In the genomic region with DNA sequence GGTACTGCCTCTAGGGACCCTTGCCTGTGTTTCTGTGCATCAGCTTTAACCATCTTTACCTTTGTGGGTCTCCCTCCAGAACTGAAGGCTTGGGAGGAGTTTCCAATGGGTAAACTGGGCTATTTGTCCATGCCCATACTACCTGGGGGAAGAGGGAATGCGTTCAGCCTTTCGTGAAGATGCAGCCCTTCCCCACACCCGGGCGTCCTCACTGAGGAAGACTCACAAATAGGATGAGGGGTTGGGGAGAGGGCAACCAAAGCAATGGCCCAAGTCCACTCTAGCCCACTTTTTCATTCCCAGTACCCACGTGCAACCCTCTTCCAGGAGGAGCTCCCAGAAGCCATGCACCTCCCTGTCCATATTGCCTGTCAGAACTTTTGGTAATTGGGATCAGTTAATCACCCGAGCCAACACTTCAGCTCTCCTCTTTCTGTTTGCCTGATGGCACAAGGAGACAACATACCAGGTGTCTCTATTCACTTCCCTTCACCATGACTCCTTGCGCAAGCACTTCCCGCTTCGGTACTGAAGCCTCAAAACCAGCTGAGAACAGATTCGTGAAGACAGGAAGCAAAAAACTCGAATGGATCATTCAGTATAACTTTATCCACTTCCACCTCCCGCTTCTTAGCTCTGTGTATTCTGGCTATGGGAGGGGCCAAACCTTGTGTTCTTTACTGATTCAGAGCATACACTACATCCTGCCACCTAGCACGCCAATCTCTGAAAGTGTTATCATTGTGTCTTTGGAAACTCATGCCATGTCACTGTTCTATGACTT, we compare ENCODE assay signal across 14 cellular contexts.
A peak's percentile ranks its signal among the peaks of the same experiment; 100 is the strongest.
DNase-seq lines count a peak whose midpoint lies in the region; ATAC-seq, FAIRE-seq and TF ChIP-seq lines count a peak whose summit lies in the region.
"Had no signal": no experiment of that assay in that cellular context is flagged by ENCODE, and none has a peak within 500 bp of the region (broad histone marks: within the 10 kb centered on the region; RNA-seq: fewer than 3 reads in every experiment).

No MANE protein-coding gene starts in this region.

- FAIRE-seq in GM19239 (lab: Jason Lieb, UNC), result peak; percentile 53
- FAIRE-seq: D721Med, HepG2, TTC549 had no signal

- H3K36me3 ChIP-seq in lung (ENCODE audit: control insufficient read depth in 2 of 2, insufficient read depth in 2 of 2, low read length in 2 of 2), result no peaks in the 10 kb centered on the region
- H3K36me3 ChIP-seq in BE2C, result no peaks in the 10 kb centered on the region
- H3K36me3 ChIP-seq: adrenal gland had no signal

- no peak for ATAC-seq in lung (ENCODE audit: insufficient read depth, low FRiP score)
- ATAC-seq in HG02852 (IDR thresholded peaks at IDR 0.05; ENCODE audit: unreplicated experiment), result no peak
- ATAC-seq: HepG2 had no signal

- H3K4me3 ChIP-seq in lung (no peak overlapping the region), BE2C (ENCODE audit: low read depth, low read length) (no peak overlapping the region), lower leg skin (ENCODE audit: low read depth, poor library complexity, severe bottlenecking) (no peak overlapping the region)
- H3K4me3 ChIP-seq: adrenal gland had no signal

- H3K9me3 Mint-ChIP-seq in T-helper 1 cell treated with Interleukin-12 subunit alpha and Interleukin-12 subunit beta and Interleukin-4 antibody, amounts not matched to agents 30 μg/mL and 1 μg/mL, for 36 hours, result no peaks in the 10 kb centered on the region

- no peaks in the 10 kb centered on the region for H3K27me3 ChIP-seq in lung (ENCODE audit: control insufficient read depth, insufficient read depth)
- no peaks in the 10 kb centered on the region for H3K27me3 ChIP-seq in BE2C
- H3K27me3 ChIP-seq: adrenal gland had no signal

- H3K4me3 Mint-ChIP-seq in T-helper 1 cell treated with Interleukin-12 subunit alpha and Interleukin-12 subunit beta and Interleukin-4 antibody, amounts not matched to agents 30 μg/mL and 1 μg/mL, for 36 hours, result peak overlapping the region; percentile 68

- 59 to 67% methylated on average over 13 of the region's 13 CpGs for WGBS in lung, 2 donors
- WGBS in lower leg skin, 2 donors, result 71 to 82% methylated on average over 13 of the region's 13 CpGs

- H3K4me1 ChIP-seq in lung (ENCODE audit: control insufficient read depth in 2 of 2, insufficient read depth in 2 of 2, low read length in 2 of 2) (no peaks in the 10 kb centered on the region), BE2C (no peaks in the 10 kb centered on the region)
- H3K4me1 ChIP-seq: adrenal gland had no signal

- H3K36me3 Mint-ChIP-seq in T-helper 1 cell treated with Interleukin-12 subunit alpha and Interleukin-12 subunit beta and Interleukin-4 antibody, amounts not matched to agents 30 μg/mL and 1 μg/mL, for 36 hours (ENCODE audit: low read depth), result no peaks in the 10 kb centered on the region

- H3K27ac Mint-ChIP-seq in T-helper 1 cell treated with Interleukin-12 subunit alpha and Interleukin-12 subunit beta and Interleukin-4 antibody, amounts not matched to agents 30 μg/mL and 1 μg/mL, for 36 hours, result peak overlapping the region; percentile 98

- TF ChIP-seq POLR2A in lower leg skin (IDR thresholded peaks at IDR 0.05), result no peak

- intact Hi-C loops in lower leg skin (cut with DNase I; ENCODE audit: low total_unique reads), result loop anchor here (10.0 kb wide), 1 partner anchor 114 kb away; no protein-coding TSS in a partner anchor

- peaks cover 25% of the 10 kb centered on the region for H3K4me1 Mint-ChIP-seq in T-helper 1 cell treated with Interleukin-12 subunit alpha and Interleukin-12 subunit beta and Interleukin-4 antibody, amounts not matched to agents 30 μg/mL and 1 μg/mL, for 36 hours (ENCODE audit: low read depth)

- TF ChIP-seq CTCF in lung (IDR thresholded peaks at IDR 0.05; ENCODE audit: control extremely low read depth, extremely low read depth) (no peak), BE2C (IDR thresholded peaks at IDR 0.05; ENCODE audit: low read depth, low read length) (no peak), lower leg skin (IDR thresholded peaks at IDR 0.05) (no peak)

- H3K27me3 Mint-ChIP-seq in T-helper 1 cell treated with Interleukin-12 subunit alpha and Interleukin-12 subunit beta and Interleukin-4 antibody, amounts not matched to agents 30 μg/mL and 1 μg/mL, for 36 hours (ENCODE audit: low read depth), result peaks cover 16% of the 10 kb centered on the region

- DNase-seq in D341Med (ENCODE audit: low spot score), result peak; percentile 1
- no peak for DNase-seq in GM19239 (ENCODE audit: insufficient read length, low spot score)
- DNase-seq in lung (ENCODE audit: low spot score), result peak; percentile 25
- DNase-seq in kidney glomerular epithelial cell (lab: John Stamatoyannopoulos, UW), result no peak
- DNase-seq in BE2C, result no peak
- DNase-seq in lower leg skin (ENCODE audit: low spot score in 2 of 2), result no peak
- DNase-seq: adrenal gland, foreskin melanocyte, NCI-H2081 treated with DMSO at 0.1 percent for 48 hours had no signal

- no peak overlapping the region for H3K27ac ChIP-seq in lung (ENCODE audit: low read depth in 1 of 2, low read length in 1 of 2)
- H3K27ac ChIP-seq: adrenal gland had no signal

- H3K9me3 ChIP-seq in lung (ENCODE audit: control insufficient read depth in 2 of 2, insufficient read depth in 1 of 2, low read length in 1 of 2) (no peaks in the 10 kb centered on the region), BE2C (no peaks in the 10 kb centered on the region)
- H3K9me3 ChIP-seq: adrenal gland had no signal

Comparison
In these comparisons a context has a peak if more than half of its experiments do, and no peak if none do; other contexts are left out.
1. DNase-seq: peak in D341Med (single experiment) and lung (single experiment); none in GM19239 (single experiment), kidney glomerular epithelial cell (single experiment), BE2C (single experiment) and lower leg skin (0 of 2).